In the genomic region with DNA sequence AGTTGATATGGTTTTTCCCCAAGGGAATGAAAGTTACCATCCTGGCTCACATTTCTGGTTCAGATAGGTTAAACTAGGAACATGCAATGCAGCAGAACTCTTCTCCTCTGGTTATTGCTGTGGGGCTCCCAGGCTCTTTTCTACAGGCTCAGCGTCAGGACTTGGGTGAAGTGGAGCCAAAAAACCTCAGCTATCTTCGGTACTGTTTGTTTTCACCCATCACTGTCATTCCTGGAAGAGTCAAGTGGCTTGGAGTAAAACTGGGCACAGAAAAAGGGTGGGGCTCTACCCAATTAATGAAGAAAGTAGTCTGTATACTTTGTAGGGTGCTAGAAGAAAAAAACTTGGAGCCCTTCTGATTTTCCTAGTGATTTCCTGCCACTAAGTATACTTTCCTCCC, we compare ENCODE assay signal across 31 cellular contexts. TPM values are rescaled to one million over a fixed set of nuclear protein-coding genes. Genes with fewer than 3 reads are reported as not detected.
"Had no signal": no experiment of that assay in that cellular context is flagged by ENCODE, and none has a peak within 500 bp of the region (broad histone marks: within the 10 kb centered on the region; RNA-seq: fewer than 3 reads in every experiment).

No MANE protein-coding gene starts in this region.

- H3K27ac Mint-ChIP-seq: activated B cell treated with CpG ODN at 0.5 μM for 24 hours; activated CD8-positive, alpha-beta T cell treated with anti-CD3 and anti-CD28 coated beads for 36 hours; activated naive CD8-positive, alpha-beta T cell; activated T-helper 17 cell treated with anti-CD3 and anti-CD28 coated beads, Interleukin-2, amount 50 U/mL, for 72 hours; brain; dendritic cell treated with granulocyte-macrophage colony-stimulating factor and Interleukin-4, amounts not matched to agents 40 ng/mL and 50 ng/mL, for 4 days; endodermal cell; T-helper 17 cell; T-helper 2 cell treated with Interferon-gamma antibody and Interleukin-4, amounts not matched to agents 5 μg/mL and 100 μg/mL, for 36 hours had no signal

- H3K27me3 Mint-ChIP-seq: activated B cell treated with CpG ODN at 0.5 μM for 24 hours; activated CD8-positive, alpha-beta T cell treated with anti-CD3 and anti-CD28 coated beads for 36 hours; activated naive CD8-positive, alpha-beta T cell; activated T-helper 17 cell treated with anti-CD3 and anti-CD28 coated beads, Interleukin-2, amount 50 U/mL, for 72 hours; brain; central memory CD8-positive, alpha-beta T cell; T-helper 17 cell had no signal

- H3K9me3 Mint-ChIP-seq: activated B cell treated with CpG ODN at 0.5 μM for 24 hours; activated CD8-positive, alpha-beta T cell treated with anti-CD3 and anti-CD28 coated beads for 36 hours; activated T-cell treated with anti-CD3 and anti-CD28 coated beads, Interleukin-2, amount 50 U/mL, for 4 hours; activated T-helper 17 cell treated with anti-CD3 and anti-CD28 coated beads, Interleukin-2, amount 50 U/mL, for 72 hours; brain; central memory CD8-positive, alpha-beta T cell; dendritic cell treated with granulocyte-macrophage colony-stimulating factor and Interleukin-4, amounts not matched to agents 40 ng/mL and 50 ng/mL, for 4 days; endodermal cell; T-helper 2 cell treated with Interferon-gamma antibody and Interleukin-4, amounts not matched to agents 5 μg/mL and 100 μg/mL, for 36 hours had no signal

- H3K36me3 ChIP-seq: breast epithelium, cardiac muscle cell, WERI-Rb-1 had no signal

- H3K4me1 ChIP-seq: ascending aorta, breast epithelium had no signal

- DNase-seq: activated B cell treated with CpG ODN at 0.5 μM for 24 hours; activated CD4-positive, alpha-beta T cell treated with anti-CD3 and anti-CD28 coated beads for 48 hours; activated CD4-positive, alpha-beta T cell treated with anti-CD3 and anti-CD28 coated beads, Interleukin-2, amount 50 U/mL, for 1 hour; activated CD4-positive, alpha-beta T cell treated with anti-CD3 and anti-CD28 coated beads, Interleukin-2, amount 50 U/mL, for 48 hours; activated CD8-positive, alpha-beta memory T cell treated with anti-CD3 and anti-CD28 coated beads for 24 hours; activated CD8-positive, alpha-beta T cell treated with anti-CD3 and anti-CD28 coated beads for 36 hours; activated effector memory CD4-positive, alpha-beta T cell treated with Interleukin-2 at 50 U/mL for 16 hours; activated gamma-delta T cell treated with Interleukin-2 at 50 U/mL for 16 hours; activated naive CD4-positive, alpha-beta T cell treated with anti-CD3 and anti-CD28 coated beads, Interleukin-2, amount 50 U/mL, for 16 hours; activated naive CD4-positive, alpha-beta T cell treated with Interleukin-2 at 50 U/mL for 16 hours; activated T-cell treated with anti-CD3 and anti-CD28 coated beads, Interleukin-2, amount 50 U/mL, for 4 hours; dorsolateral prefrontal cortex; effector memory CD4-positive, alpha-beta T cell; endodermal cell; foreskin fibroblast; T-helper 1 cell; T-helper 17 cell; T1000; WERI-Rb-1 had no signal

- H3K27me3 ChIP-seq: ascending aorta, breast epithelium, cardiac muscle cell, dorsolateral prefrontal cortex had no signal

- H3K27ac ChIP-seq: ascending aorta, breast epithelium, cardiac muscle cell, coronary artery, dorsolateral prefrontal cortex, WERI-Rb-1 had no signal

- H3K4me3 Mint-ChIP-seq: activated B cell treated with CpG ODN at 0.5 μM for 24 hours; activated CD8-positive, alpha-beta T cell treated with anti-CD3 and anti-CD28 coated beads for 36 hours; activated naive CD8-positive, alpha-beta T cell; activated T-cell treated with anti-CD3 and anti-CD28 coated beads, Interleukin-2, amount 50 U/mL, for 4 hours; activated T-helper 17 cell treated with anti-CD3 and anti-CD28 coated beads, Interleukin-2, amount 50 U/mL, for 72 hours; brain; central memory CD8-positive, alpha-beta T cell; dendritic cell treated with granulocyte-macrophage colony-stimulating factor and Interleukin-4, amounts not matched to agents 40 ng/mL and 50 ng/mL, for 4 days; endodermal cell; T-helper 17 cell; T-helper 2 cell treated with Interferon-gamma antibody and Interleukin-4, amounts not matched to agents 5 μg/mL and 100 μg/mL, for 36 hours had no signal

- H3K36me3 Mint-ChIP-seq: activated naive CD8-positive, alpha-beta T cell; brain had no signal

- H3K4me1 Mint-ChIP-seq: activated B cell treated with CpG ODN at 0.5 μM for 24 hours; activated T-helper 17 cell treated with anti-CD3 and anti-CD28 coated beads, Interleukin-2, amount 50 U/mL, for 72 hours; central memory CD8-positive, alpha-beta T cell had no signal

- H3K9me3 ChIP-seq: ascending aorta, breast epithelium had no signal

- H3K4me3 ChIP-seq: ascending aorta, breast epithelium, cardiac muscle cell, coronary artery, dorsolateral prefrontal cortex had no signal

- ATAC-seq: activated CD4-positive, CD25-positive, alpha-beta regulatory T cell treated with anti-CD3 and anti-CD28 coated beads, Interleukin-2, amount 50 U/mL, for 24 hours; activated CD8-positive, alpha-beta T cell treated with anti-CD3 and anti-CD28 coated beads for 36 hours; activated T-cell treated with anti-CD3 and anti-CD28 coated beads, Interleukin-2, amount 50 U/mL, for 4 hours; activated T-helper 17 cell treated with anti-CD3 and anti-CD28 coated beads, Interleukin-2, amount 50 U/mL, for 72 hours; esophagus mucosa; T-helper 17 cell had no signal

RNA-seq across cellular contexts. Expression of a gene that starts 9.4 kb away (rescaled TPM):
- total RNA-seq: activated CD8-positive, alpha-beta T cell treated with anti-CD3 and anti-CD28 coated beads for 36 hours had no signal
